28 cellular contexts compared by ENCODE assay signal in genomic region chr11:71136095-71136845, GRCh38.
"Had no signal": no experiment of that assay in that cellular context is flagged by ENCODE, and none has a peak within 500 bp of the region (broad histone marks: within the 10 kb centered on the region; RNA-seq: fewer than 3 reads in every experiment).

No MANE protein-coding gene starts in this region.

- H3K9me3 ChIP-seq: ovary, psoas muscle, stomach, thoracic aorta, thyroid gland, tibial nerve, upper lobe of left lung, vagina had no signal

- H3K36me3 Mint-ChIP-seq: natural killer cell; neural progenitor cell; stimulated activated effector memory CD8-positive, alpha-beta T cell treated with anti-CD3 and anti-CD28 coated beads, Interleukin-12 subunit alpha, Interleukin-12 subunit beta, amount 100 ng/mL, for 72 hours had no signal

- H3K4me2 ChIP-seq: neural progenitor cell, smooth muscle cell had no signal

- FAIRE-seq: urothelium cell line had no signal

- H3K4me1 Mint-ChIP-seq: natural killer cell; stimulated activated effector memory CD8-positive, alpha-beta T cell treated with anti-CD3 and anti-CD28 coated beads, Interleukin-12 subunit alpha, Interleukin-12 subunit beta, amount 100 ng/mL, for 72 hours had no signal

- H3K36me3 ChIP-seq: neural progenitor cell, ovary, stomach, thoracic aorta, thyroid gland, tibial nerve, upper lobe of left lung, vagina had no signal

- H2AFZ ChIP-seq: neural progenitor cell, parathyroid adenoma had no signal

- H3K9ac ChIP-seq: neural progenitor cell, parathyroid adenoma had no signal

- DNase-seq: natural killer cell; occipital lobe; ovary; psoas muscle; right cardiac atrium; stimulated activated CD4-positive, alpha-beta T cell treated with anti-CD3 and anti-CD28 coated beads, Interleukin-15, amount 100 ng/mL, for 24 hours; stimulated activated CD4-positive, alpha-beta T cell treated with anti-CD3 and anti-CD28 coated beads, Interleukin-2, amount 100 ng/mL, for 24 hours; stimulated activated CD4-positive, alpha-beta T cell treated with anti-CD3 and anti-CD28 coated beads, Interleukin-2, amount 100 ng/mL, for 48 hours; stimulated activated CD4-positive, alpha-beta T cell treated with anti-CD3 and anti-CD28 coated beads, Interleukin-4, amount 100 ng/mL, for 24 hours; stimulated activated naive B cell treated with anti-CD40 and anti-IgM and Interleukin-4, amounts not matched to agents 10 μg/mL and 1 μg/mL and 100 μg/mL, for 72 hours; stimulated activated naive CD4-positive, alpha-beta T cell treated with Interleukin-2 at 50 U/mL for 16 hours; stomach; thyroid gland; trophoblast cell; upper lobe of left lung had no signal

- H3K79me2 ChIP-seq: parathyroid adenoma had no signal

- H3K4me1 ChIP-seq: parathyroid adenoma, psoas muscle had no signal

- H3K27ac Mint-ChIP-seq: natural killer cell; nephron; neural progenitor cell; progenitor cell of endocrine pancreas; stimulated activated effector memory CD8-positive, alpha-beta T cell treated with anti-CD3 and anti-CD28 coated beads, Interleukin-12 subunit alpha, Interleukin-12 subunit beta, amount 100 ng/mL, for 72 hours; stimulated activated naive B cell treated with anti-CD40 and anti-IgM and Interleukin-4, amounts not matched to agents 10 μg/mL and 1 μg/mL and 100 μg/mL, for 72 hours; stimulated activated naive CD8-positive, alpha-beta T cell treated with anti-CD3 and anti-CD28 coated beads, Interleukin-15, Interleukin-2, amounts not matched to agents 100 ng/mL and 50 ng/mL, for 24 hours had no signal

- H3K4me3 ChIP-seq: neural progenitor cell, ovary, psoas muscle, skin epidermis, smooth muscle cell, stomach, thoracic aorta, thyroid gland, tibial nerve, upper lobe of left lung, vagina had no signal

- H3K27me3 Mint-ChIP-seq: progenitor cell of endocrine pancreas; stimulated activated naive CD8-positive, alpha-beta T cell treated with anti-CD3 and anti-CD28 coated beads, Interleukin-15, Interleukin-2, amounts not matched to agents 100 ng/mL and 50 ng/mL, for 24 hours had no signal

- ATAC-seq: natural killer cell; psoas muscle; right cardiac atrium; sciatic nerve; stimulated activated effector memory CD8-positive, alpha-beta T cell treated with anti-CD3 and anti-CD28 coated beads, Interleukin-12 subunit alpha, Interleukin-12 subunit beta, amount 100 ng/mL, for 72 hours; stimulated activated naive B cell treated with anti-CD40 and anti-IgM and Interleukin-4, amounts not matched to agents 10 μg/mL and 1 μg/mL and 100 μg/mL, for 72 hours had no signal

- H3K27me3 ChIP-seq: neural progenitor cell, ovary, stomach, thyroid gland, tibial nerve, upper lobe of left lung, vagina had no signal

- H3K4me3 Mint-ChIP-seq: natural killer cell; nephron; neural progenitor cell; stimulated activated effector memory CD8-positive, alpha-beta T cell treated with anti-CD3 and anti-CD28 coated beads, Interleukin-12 subunit alpha, Interleukin-12 subunit beta, amount 100 ng/mL, for 72 hours; stimulated activated naive B cell treated with anti-CD40 and anti-IgM and Interleukin-4, amounts not matched to agents 10 μg/mL and 1 μg/mL and 100 μg/mL, for 72 hours; stimulated activated naive CD8-positive, alpha-beta T cell treated with anti-CD3 and anti-CD28 coated beads, Interleukin-15, Interleukin-2, amounts not matched to agents 100 ng/mL and 50 ng/mL, for 24 hours had no signal

- H3K9me3 Mint-ChIP-seq: natural killer cell; nephron; stimulated activated effector memory CD8-positive, alpha-beta T cell treated with anti-CD3 and anti-CD28 coated beads, Interleukin-12 subunit alpha, Interleukin-12 subunit beta, amount 100 ng/mL, for 72 hours; stimulated activated naive CD8-positive, alpha-beta T cell treated with anti-CD3 and anti-CD28 coated beads, Interleukin-15, Interleukin-2, amounts not matched to agents 100 ng/mL and 50 ng/mL, for 24 hours had no signal

- H3K27ac ChIP-seq: neural progenitor cell, ovary, parathyroid adenoma, psoas muscle, skin epidermis, stomach, thoracic aorta, thyroid gland, tibial nerve, upper lobe of left lung, vagina had no signal
